ENCODE assay signal across 11 cellular contexts in genomic region chr10:13816195-13816926, GRCh38.
DNase-seq lines count a peak whose midpoint lies in the region; ATAC-seq, FAIRE-seq and TF ChIP-seq lines count a peak whose summit lies in the region.
"Had no signal": no experiment of that assay in that cellular context is flagged by ENCODE, and none has a peak within 500 bp of the region (broad histone marks: within the 10 kb centered on the region; RNA-seq: fewer than 3 reads in every experiment).

No MANE protein-coding gene starts in this region.

- no peaks in the 10 kb centered on the region for H3K9me3 ChIP-seq in endothelial cell of umbilical vein (replicated peaks; ENCODE audit: control insufficient read depth, insufficient read depth, low read length)

- H3K9me3 Mint-ChIP-seq in activated T-helper 1 cell treated with anti-CD3 and anti-CD28 coated beads, Interleukin-12 subunit alpha, Interleukin-12 subunit beta, Interleukin-2, Interleukin-4 antibody, amounts not matched to agents 30 ng/mL and 10 ng/mL and 1 ng/mL, durations not matched to agents 14 hours and 24 hours and 36 hours, result peaks cover 22% of the 10 kb centered on the region
- H3K9me3 Mint-ChIP-seq in natural killer cell, result no peaks in the 10 kb centered on the region

- CTCF ChIA-PET in endothelial cell of umbilical vein (lab: Charles Lee), result interaction anchor here (1.2 to 1.3 kb wide), 2 partner anchors 15 to 29 kb away, joined by 3 to 4 read pairs; no protein-coding TSS in a partner anchor

- no peaks in the 10 kb centered on the region for H3K27me3 ChIP-seq in endothelial cell of umbilical vein (ENCODE audit: control insufficient read depth in 2 of 2, insufficient read depth in 2 of 2, low read length in 2 of 2)

- TF ChIP-seq POLR2A in endothelial cell of umbilical vein (IDR thresholded peaks at IDR 0.05; ENCODE audit: low read depth, low read length), result no peak

- H4K20me1 ChIP-seq in endothelial cell of umbilical vein (replicated peaks; ENCODE audit: control insufficient read depth, extremely low read depth, insufficient read depth, low read length), result no peaks in the 10 kb centered on the region

- H3K36me3 ChIP-seq in endothelial cell of umbilical vein (ENCODE audit: control insufficient read depth in 2 of 2, extremely low read depth in 1 of 2, insufficient read depth in 2 of 2, low read length in 2 of 2), result peaks cover 2 to 3% of the 10 kb centered on the region in 2 experiments

- no peak for TF ChIP-seq CTCF in C4-2B (conservative IDR thresholded peaks at IDR 0.05)
- no peak for TF ChIP-seq CTCF in endothelial cell of umbilical vein (IDR thresholded peaks at IDR 0.05; ENCODE audit: extremely low read depth in 1 of 2, insufficient read depth in 1 of 2, low read depth in 1 of 2, low read length in 2 of 2)
- TF ChIP-seq CTCF in natural killer cell (IDR thresholded peaks at IDR 0.05), result no peak

- no peak overlapping the region for H2AFZ ChIP-seq in endothelial cell of umbilical vein (ENCODE audit: low read depth, low read length)

- H3K4me2 ChIP-seq in endothelial cell of umbilical vein (ENCODE audit: insufficient read depth, low read length), result no peak overlapping the region

- POLR2A ChIA-PET in endothelial cell of umbilical vein (lab: Charles Lee), result no interaction called here

- H3K79me2 ChIP-seq in endothelial cell of umbilical vein (ENCODE audit: control insufficient read depth, insufficient read depth, low read length), result peaks cover 93% of the 10 kb centered on the region

- H3K4me3 Mint-ChIP-seq in activated T-helper 1 cell treated with anti-CD3 and anti-CD28 coated beads, Interleukin-12 subunit alpha, Interleukin-12 subunit beta, Interleukin-2, Interleukin-4 antibody, amounts not matched to agents 30 ng/mL and 10 ng/mL and 1 ng/mL, durations not matched to agents 14 hours and 24 hours and 36 hours, result no peak overlapping the region
- H3K4me3 Mint-ChIP-seq in natural killer cell, result no peak overlapping the region

- no peak for ATAC-seq in GM19035 (IDR thresholded peaks at IDR 0.05; ENCODE audit: unreplicated experiment)
- ATAC-seq in natural killer cell, result no peak

- no peaks in the 10 kb centered on the region for H3K27me3 Mint-ChIP-seq in activated T-helper 1 cell treated with anti-CD3 and anti-CD28 coated beads, Interleukin-12 subunit alpha, Interleukin-12 subunit beta, Interleukin-2, Interleukin-4 antibody, amounts not matched to agents 30 ng/mL and 10 ng/mL and 1 ng/mL, durations not matched to agents 14 hours and 24 hours and 36 hours (ENCODE audit: insufficient read depth)
- H3K27me3 Mint-ChIP-seq in natural killer cell (ENCODE audit: low read depth in 2 of 2), result peaks cover 18 to 33% of the 10 kb centered on the region in 2 donors

- peaks cover 52% of the 10 kb centered on the region for H3K4me1 ChIP-seq in endothelial cell of umbilical vein (ENCODE audit: control insufficient read depth, extremely low read depth, insufficient read depth, low read length)

- intact Hi-C loops in endothelial cell of umbilical vein (cut with micrococcal nuclease), result no loop called here
- intact Hi-C loops in activated T-helper 1 cell treated with anti-CD3 and anti-CD28 coated beads, Interleukin-12 subunit alpha, Interleukin-12 subunit beta, Interleukin-2, Interleukin-4 antibody, amounts not matched to agents 30 ng/mL and 10 ng/mL and 1 ng/mL, durations not matched to agents 14 hours and 24 hours and 36 hours (cut with micrococcal nuclease), result no loop called here
- intact Hi-C loops in natural killer cell (cut with micrococcal nuclease), result no loop called here

- no TSS peak for BruUV-seq in endothelial cell of umbilical vein (replicated peaks; lab: Mats Ljungman, UMichigan)

- H3K4me3 ChIP-seq in endothelial cell of umbilical vein (replicated peaks in 1 of 3; ENCODE audit: insufficient read depth in 1 of 3, low read depth in 1 of 3, low read length in 3 of 3), result no peak overlapping the region

- peaks cover 9% of the 10 kb centered on the region for H3K4me1 Mint-ChIP-seq in activated T-helper 1 cell treated with anti-CD3 and anti-CD28 coated beads, Interleukin-12 subunit alpha, Interleukin-12 subunit beta, Interleukin-2, Interleukin-4 antibody, amounts not matched to agents 30 ng/mL and 10 ng/mL and 1 ng/mL, durations not matched to agents 14 hours and 24 hours and 36 hours (ENCODE audit: low read depth)
- peaks cover 18 to 23% of the 10 kb centered on the region in 2 donors for H3K4me1 Mint-ChIP-seq in natural killer cell

- peak; percentile 95 for DNase-seq in NCI-H748 (lab: John Stamatoyannopoulos, UW; ENCODE audit: unreplicated experiment)
- DNase-seq in endothelial cell of umbilical vein (ENCODE audit: low read depth, low spot score), result peak; percentile 30
- DNase-seq in mucosa of gallbladder (ENCODE audit: low spot score), result peak; percentile 65
- no peak for DNase-seq in SK-N-DZ (ENCODE audit: low spot score)
- no peak for DNase-seq in activated T-helper 1 cell treated with anti-CD3 and anti-CD28 coated beads, Interleukin-12 subunit alpha, Interleukin-12 subunit beta, Interleukin-2, Interleukin-4 antibody, amounts not matched to agents 30 ng/mL and 10 ng/mL and 1 ng/mL, durations not matched to agents 14 hours and 24 hours and 36 hours (ENCODE audit: low spot score)
- no peak for DNase-seq in natural killer cell
- DNase-seq: DMS79 treated with DMSO at 0.1 percent for 48 hours had no signal

- FAIRE-seq in endothelial cell of umbilical vein (lab: Jason Lieb, UNC), result peak; percentile 60
- FAIRE-seq: H54, islet of Langerhans had no signal

- H3K36me3 Mint-ChIP-seq in activated T-helper 1 cell treated with anti-CD3 and anti-CD28 coated beads, Interleukin-12 subunit alpha, Interleukin-12 subunit beta, Interleukin-2, Interleukin-4 antibody, amounts not matched to agents 30 ng/mL and 10 ng/mL and 1 ng/mL, durations not matched to agents 14 hours and 24 hours and 36 hours (ENCODE audit: low read depth), result no peaks in the 10 kb centered on the region
- H3K36me3 Mint-ChIP-seq in natural killer cell, result no peaks in the 10 kb centered on the region

- peak overlapping the region; percentile 57 for H3K27ac ChIP-seq in C4-2B
- peak overlapping the region; percentile 19 for H3K27ac ChIP-seq in endothelial cell of umbilical vein (ENCODE audit: insufficient read depth, low read depth, low read length)

- H3K9ac ChIP-seq in endothelial cell of umbilical vein (replicated peaks; ENCODE audit: extremely low read depth, insufficient read depth, low read length), result no peak overlapping the region

- dilution Hi-C loops in endothelial cell of umbilical vein (cut with MboI; ENCODE audit: extremely low pct_ligation_motif_present, low sequenced_read_pairs), result no loop called here

- H3K9me1 ChIP-seq in endothelial cell of umbilical vein (replicated peaks; ENCODE audit: control insufficient read depth, extremely low read depth, insufficient read depth, low read length), result no peaks in the 10 kb centered on the region

- H3K27ac Mint-ChIP-seq in activated T-helper 1 cell treated with anti-CD3 and anti-CD28 coated beads, Interleukin-12 subunit alpha, Interleukin-12 subunit beta, Interleukin-2, Interleukin-4 antibody, amounts not matched to agents 30 ng/mL and 10 ng/mL and 1 ng/mL, durations not matched to agents 14 hours and 24 hours and 36 hours, result no peak overlapping the region
- no peak overlapping the region for H3K27ac Mint-ChIP-seq in natural killer cell

TF ChIP-seq in endothelial cell of umbilical vein, 7 proteins besides CTCF, POLR2A, EP300 and RAD21:
- no peak for TF ChIP-seq GATA2 (IDR thresholded peaks at IDR 0.05; ENCODE audit: insufficient read depth, insufficient read length, low read depth, low read length)
- TF ChIP-seq MYC (IDR thresholded peaks at IDR 0.05; ENCODE audit: low read depth, low read length), result no peak
- TF ChIP-seq POLR2AphosphoS5 (IDR thresholded peaks at IDR 0.05; ENCODE audit: insufficient read depth, low read depth, low read length), result peak; percentile 22

Comparison
In these comparisons a context has a peak if more than half of its experiments do, and no peak if none do; other contexts are left out.
1. DNase-seq: peak in NCI-H748 (single experiment), endothelial cell of umbilical vein (single experiment) and mucosa of gallbladder (single experiment); none in SK-N-DZ (single experiment), activated T-helper 1 cell treated with anti-CD3 and anti-CD28 coated beads, Interleukin-12 subunit alpha, Interleukin-12 subunit beta, Interleukin-2, Interleukin-4 antibody, amounts not matched to agents 30 ng/mL and 10 ng/mL and 1 ng/mL, durations not matched to agents 14 hours and 24 hours and 36 hours (single experiment) and natural killer cell (single experiment).